In the genomic region with DNA sequence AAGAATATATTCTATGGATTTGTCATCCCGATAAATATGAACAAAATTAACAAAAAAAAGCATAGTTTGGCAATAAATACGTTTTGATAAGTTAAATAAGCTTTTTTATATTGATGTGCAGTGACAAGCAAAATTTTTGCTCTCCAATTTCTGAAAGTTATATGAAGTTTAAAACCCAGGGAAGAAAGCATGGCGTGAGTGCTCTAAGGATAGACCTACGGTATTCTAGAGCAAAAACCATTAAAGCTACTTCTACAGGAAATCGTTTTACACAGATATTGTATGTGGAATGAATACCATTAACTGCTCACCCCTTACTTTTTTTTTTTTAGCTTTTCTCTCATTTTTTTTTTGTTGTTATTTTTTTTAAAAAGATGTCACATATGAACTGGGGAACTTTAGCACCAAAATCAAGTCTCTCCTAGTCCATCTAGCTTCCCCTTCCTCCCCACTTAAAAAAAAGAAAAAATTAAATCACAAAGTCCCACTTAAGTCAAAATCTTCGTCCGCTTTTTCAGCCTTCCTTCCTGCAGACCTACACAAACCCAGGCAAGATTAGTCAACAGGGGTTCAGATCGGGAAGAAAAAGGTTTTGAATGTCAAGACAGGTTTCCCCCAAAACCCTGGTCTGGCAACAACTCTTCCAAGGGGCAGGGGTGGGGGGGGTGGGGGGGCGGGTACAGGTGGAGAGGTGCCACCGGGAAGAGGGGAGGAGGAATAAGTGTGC, we compare ENCODE assay signal across 8 cellular contexts. TPM values are rescaled to one million over a fixed set of nuclear protein-coding genes. Genes with fewer than 3 reads are reported as not detected.
DNase-seq lines count a peak whose midpoint lies in the region; ATAC-seq and TF ChIP-seq lines count a peak whose summit lies in the region.

No MANE protein-coding gene starts in this region.

- H3K27me3 ChIP-seq in heart right ventricle (no peaks in the 10 kb centered on the region), mucosa of rectum (ENCODE audit: control insufficient read depth in 2 of 2, insufficient read depth in 2 of 2, low read length in 2 of 2) (no peaks in the 10 kb centered on the region), vagina (no peaks in the 10 kb centered on the region)

- intact Hi-C loops in heart right ventricle (cut with DNase I) = loop anchor here in 6 of 10 donors (2.0 to 10.0 kb wide), 7 partner anchors 56 to 541 kb away; no protein-coding TSS in a partner anchor
- intact Hi-C loops in Right ventricle myocardium superior (cut with DNase I) = loop anchor here (5.0 to 10.0 kb wide), 2 partner anchors 104 to 541 kb away; no protein-coding TSS in a partner anchor
- intact Hi-C loops in vagina (cut with DNase I) = no loop called here

- TF ChIP-seq CTCF in heart right ventricle (IDR thresholded peaks at IDR 0.05) (no peak), cardiac fibroblast (IDR thresholded peaks at IDR 0.05; ENCODE audit: low read depth, low read length) (no peak), vagina (IDR thresholded peaks at IDR 0.05) (no peak)

- peaks cover 0 to 54% (median 32%) of the 10 kb centered on the region in 9 donors for H3K4me1 ChIP-seq in heart right ventricle
- H3K4me1 ChIP-seq in mucosa of rectum (ENCODE audit: control insufficient read depth in 2 of 2, insufficient read depth in 2 of 2, low read length in 2 of 2) = peaks cover 35 to 42% of the 10 kb centered on the region in 2 donors
- peaks cover 44% of the 10 kb centered on the region for H3K4me1 ChIP-seq in vagina

- ATAC-seq in heart right ventricle = no peak
- no peak for ATAC-seq in Right ventricle myocardium superior (ENCODE audit: poor library complexity)
- ATAC-seq in HG03175 (IDR thresholded peaks at IDR 0.05; ENCODE audit: unreplicated experiment) = no peak

- H3K4me3 ChIP-seq in heart right ventricle (peak overlapping the region in 9 of 10 donors; percentile 60 to 93 (median 87)), cardiac fibroblast (replicated peaks in 1 of 2; ENCODE audit: low read depth in 2 of 2, low read length in 2 of 2) (peak overlapping the region; percentile 77 to 95), mucosa of rectum (ENCODE audit: low read length in 2 of 2) (peak overlapping the region; percentile 91 to 100), vagina (peak overlapping the region; percentile 84 to 95)

- H3K27ac ChIP-seq in heart right ventricle (peak overlapping the region; percentile 99 to 100 (median 100)), mucosa of rectum (ENCODE audit: low read depth in 2 of 2, low read length in 2 of 2) (peak overlapping the region; percentile 100), vagina (peak overlapping the region; percentile 99)

- peak overlapping the region in 1 of 2 donors; percentile 99 for H3K9ac ChIP-seq in mucosa of rectum (ENCODE audit: low read depth in 1 of 2, low read length in 2 of 2)

- H3K36me3 ChIP-seq in heart right ventricle = peaks cover 0 to 55% (median 26%) of the 10 kb centered on the region in 9 donors
- H3K36me3 ChIP-seq in mucosa of rectum (ENCODE audit: control insufficient read depth in 2 of 2, insufficient read depth in 2 of 2, low read length in 2 of 2) = peaks cover 28 to 30% of the 10 kb centered on the region in 2 donors
- H3K36me3 ChIP-seq in vagina = peaks cover 0 to 45% of the 10 kb centered on the region in 2 donors

- 30 to 40% methylated on average over 10 of the region's 10 CpGs for WGBS in heart right ventricle, 2 donors

- H3K9me3 ChIP-seq in heart right ventricle = no peaks in the 10 kb centered on the region
- H3K9me3 ChIP-seq in mucosa of rectum (ENCODE audit: control insufficient read depth in 2 of 2, low read length in 2 of 2) = no peaks in the 10 kb centered on the region
- no peaks in the 10 kb centered on the region for H3K9me3 ChIP-seq in vagina

- TF ChIP-seq POLR2A in vagina (IDR thresholded peaks at IDR 0.05) = no peak

- DNase-seq in heart right ventricle = no peak
- DNase-seq in Right ventricle myocardium superior = no peak
- peak; percentile 26 to 49 for DNase-seq in cardiac fibroblast (ENCODE audit: low read depth in 2 of 2)
- DNase-seq in vagina (ENCODE audit: extremely low spot score in 2 of 2) = no peak
- DNase-seq in OCI-M1 (lab: John Stamatoyannopoulos, UW) = no peak
- DNase-seq in nucleus accumbens (lab: John Stamatoyannopoulos, UW) = no peak

RNA-seq across cellular contexts. Expression of gene ZFP36L1, which starts 4.4 kb away (rescaled TPM):
- total RNA-seq in heart right ventricle (100 to 1,000 TPM in 2 of 10 donors, 10 to 100 TPM in 8; 46.5 to 127 (median 55.3) TPM), Right ventricle myocardium superior (45.5 TPM), vagina (1,405 TPM)
- 10 to 100 TPM; 40.8 to 41.1 TPM for polyA plus RNA-seq in heart right ventricle

Comparison
In these comparisons a context has a peak if more than half of its experiments do, and no peak if none do; other contexts are left out.
1. DNase-seq: peak in cardiac fibroblast (2 of 2); none in heart right ventricle (0 of 2), Right ventricle myocardium superior (single experiment), vagina (0 of 2), OCI-M1 (single experiment) and nucleus accumbens (0 of 56).
2. RNA of gene ZFP36L1, which starts 4.4 kb away (total RNA-seq): 1,405 TPM in vagina (single experiment); 46.5 to 127 TPM in heart right ventricle and 45.5 TPM in Right ventricle myocardium superior (single experiment); every median in the first group is over 10 times any median in the second.
3. Peak in every context shown above with its lines, with median percentiles within 50 percentile points of each other: H3K27ac ChIP-seq and H3K4me3 ChIP-seq.